Comparison of ENCODE assay signal across 11 cellular contexts in the genomic region with DNA sequence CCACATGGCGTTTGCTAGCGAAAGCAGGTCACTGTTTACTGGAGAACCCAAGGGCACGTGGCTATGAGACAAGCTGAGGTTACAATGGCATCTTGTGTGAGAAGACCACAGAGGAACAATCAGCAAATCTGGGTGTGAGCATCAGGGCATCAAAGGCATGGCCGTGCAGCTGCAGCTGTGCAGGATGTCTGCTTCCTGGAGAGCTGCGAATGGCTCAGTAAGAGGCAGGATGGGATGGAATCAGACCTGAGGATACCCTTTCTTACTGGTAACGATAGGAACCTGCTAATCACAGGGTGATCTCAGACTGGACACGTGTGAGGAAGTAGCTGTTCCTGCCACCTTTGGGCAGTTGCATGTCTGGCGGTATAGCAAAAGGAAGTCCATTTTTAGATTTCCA.
DNase-seq lines count a peak whose midpoint lies in the region; ATAC-seq and TF ChIP-seq lines count a peak whose summit lies in the region.
"Had no signal": no experiment of that assay in that cellular context is flagged by ENCODE, and none has a peak within 500 bp of the region (broad histone marks: within the 10 kb centered on the region; RNA-seq: fewer than 3 reads in every experiment).

No MANE protein-coding gene starts in this region.

- peaks cover 27% of the 10 kb centered on the region for H3K36me3 Mint-ChIP-seq in brain
- H3K36me3 Mint-ChIP-seq in nephron (ENCODE audit: low read depth) = peaks cover 27% of the 10 kb centered on the region

- TF ChIP-seq CTCF in GM10266 (IDR thresholded peaks at IDR 0.05; ENCODE audit: control insufficient read depth, insufficient read depth, low read depth, missing control alignments) = no peak
- TF ChIP-seq CTCF in brain (conservative IDR thresholded peaks at IDR 0.05) = no peak
- TF ChIP-seq CTCF in nephron (IDR thresholded peaks at IDR 0.05; ENCODE audit: unreplicated experiment in 3 of 3) = no peak

- H3K4me1 Mint-ChIP-seq in brain (peaks cover 19% of the 10 kb centered on the region), nephron (peaks cover 19% of the 10 kb centered on the region)

- DNase-seq in GM10266 (ENCODE audit: extremely low spot score) (peak; percentile 42), MV-4-11 (lab: John Stamatoyannopoulos, UW) (peak; percentile 84), NCI-H1930 (lab: John Stamatoyannopoulos, UW) (no peak), NCI-H1417 treated with DMSO at 0.1 percent for 48 hours (lab: John Stamatoyannopoulos, UW) (no peak)
- DNase-seq: HCEC 1CT, small intestine, upper lobe of left lung had no signal

- H3K9me3 Mint-ChIP-seq in brain = no peaks in the 10 kb centered on the region
- H3K9me3 Mint-ChIP-seq in nephron = no peaks in the 10 kb centered on the region

- no peak overlapping the region for H3K4me3 Mint-ChIP-seq in brain
- H3K4me3 Mint-ChIP-seq in nephron = no peak overlapping the region

- H3K27ac Mint-ChIP-seq in brain (peak overlapping the region in 3 of 5 experiments; percentile 7 to 32 (median 27)), nephron (peak overlapping the region in 2 of 3 experiments; percentile 25 to 51)

- ATAC-seq in HG03432 (IDR thresholded peaks at IDR 0.05; ENCODE audit: unreplicated experiment) = no peak
- ATAC-seq in GM21526 (IDR thresholded peaks at IDR 0.05; ENCODE audit: low FRiP score, unreplicated experiment) = no peak

- H3K27me3 Mint-ChIP-seq in brain (no peaks in the 10 kb centered on the region), nephron (ENCODE audit: low read depth) (peaks cover 4% of the 10 kb centered on the region)

Comparison
In these comparisons a context has a peak if more than half of its experiments do, and no peak if none do; other contexts are left out.
1. DNase-seq: peak in GM10266 (single experiment) and MV-4-11 (single experiment); none in NCI-H1930 (0 of 2) and NCI-H1417 treated with DMSO at 0.1 percent for 48 hours (single experiment).